In genomic region chr17:36144014-36144413, GRCh38 we compare ENCODE assay signal across 1 cellular context.
TF ChIP-seq lines count a peak whose summit lies in the region.

No MANE protein-coding gene starts in this region.

TF ChIP-seq in HEK293, 187 proteins besides CTCF, POLR2A, EP300 and RAD21 (continued from another document):
- TF ChIP-seq ZNF280D (tag by site-specific recombination; IDR thresholded peaks at IDR 0.05): no peak
- no peak for TF ChIP-seq ZNF837 (tag by site-specific recombination; IDR thresholded peaks at IDR 0.05)
- TF ChIP-seq ZNF843 (tag by site-specific recombination; IDR thresholded peaks at IDR 0.05): no peak
- 0 out of 2 replicates have a peak, but pooled peaks have one; percentile 71 for TF ChIP-seq ZNF248 (tag by site-specific recombination; IDR thresholded peaks at IDR 0.05)
